ENCODE assay signal across 1 cellular context in the genomic region with DNA sequence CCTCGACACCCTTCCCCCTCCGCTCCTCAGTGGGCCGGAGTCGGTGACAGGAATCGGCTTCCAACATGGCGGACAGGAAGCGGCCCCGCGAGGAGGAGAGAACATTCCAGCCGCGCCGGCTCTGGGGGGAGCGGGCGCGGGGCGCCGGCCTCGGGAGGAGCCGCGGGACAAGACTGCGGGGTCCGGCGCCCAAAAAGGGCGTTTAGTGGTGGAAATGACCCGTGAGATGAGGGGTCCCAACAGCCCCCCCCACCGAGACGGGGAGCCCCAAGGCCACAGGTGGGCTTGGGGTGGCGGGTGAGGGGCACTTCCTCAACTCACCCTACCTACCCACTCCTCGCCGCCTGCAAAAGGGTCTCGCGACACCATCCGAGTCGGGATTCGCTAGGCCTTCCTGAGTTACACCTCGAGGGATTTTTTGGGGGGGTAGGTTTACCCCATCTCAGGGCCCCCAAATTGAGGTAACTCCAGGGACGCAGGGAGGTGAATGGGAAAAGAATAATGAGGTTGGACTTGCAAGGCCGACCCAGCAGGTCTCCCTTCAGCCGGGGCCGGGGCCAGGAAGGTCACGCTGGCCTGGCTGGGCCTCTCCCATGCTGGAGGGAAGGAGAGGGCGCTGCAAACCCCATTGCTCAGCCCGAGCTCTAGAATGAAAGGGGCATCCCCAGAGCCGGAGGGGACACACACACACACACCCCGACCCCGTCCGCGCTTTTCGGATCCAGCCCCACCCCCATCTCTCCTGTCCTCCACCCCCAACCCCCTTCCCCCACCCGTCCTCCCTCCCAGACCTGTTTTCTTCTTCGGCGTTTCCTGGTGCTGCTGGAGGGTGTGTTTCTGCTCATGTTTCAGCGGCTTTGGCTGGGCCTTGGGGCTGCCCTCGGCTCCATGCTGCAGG.
TF ChIP-seq lines count a peak whose summit lies in the region.

No MANE protein-coding gene starts in this region.

TF ChIP-seq in HepG2, 621 proteins besides CTCF, POLR2A, EP300 and RAD21 (continued from another document and continues in another):
- TF ChIP-seq, protein P1, sequence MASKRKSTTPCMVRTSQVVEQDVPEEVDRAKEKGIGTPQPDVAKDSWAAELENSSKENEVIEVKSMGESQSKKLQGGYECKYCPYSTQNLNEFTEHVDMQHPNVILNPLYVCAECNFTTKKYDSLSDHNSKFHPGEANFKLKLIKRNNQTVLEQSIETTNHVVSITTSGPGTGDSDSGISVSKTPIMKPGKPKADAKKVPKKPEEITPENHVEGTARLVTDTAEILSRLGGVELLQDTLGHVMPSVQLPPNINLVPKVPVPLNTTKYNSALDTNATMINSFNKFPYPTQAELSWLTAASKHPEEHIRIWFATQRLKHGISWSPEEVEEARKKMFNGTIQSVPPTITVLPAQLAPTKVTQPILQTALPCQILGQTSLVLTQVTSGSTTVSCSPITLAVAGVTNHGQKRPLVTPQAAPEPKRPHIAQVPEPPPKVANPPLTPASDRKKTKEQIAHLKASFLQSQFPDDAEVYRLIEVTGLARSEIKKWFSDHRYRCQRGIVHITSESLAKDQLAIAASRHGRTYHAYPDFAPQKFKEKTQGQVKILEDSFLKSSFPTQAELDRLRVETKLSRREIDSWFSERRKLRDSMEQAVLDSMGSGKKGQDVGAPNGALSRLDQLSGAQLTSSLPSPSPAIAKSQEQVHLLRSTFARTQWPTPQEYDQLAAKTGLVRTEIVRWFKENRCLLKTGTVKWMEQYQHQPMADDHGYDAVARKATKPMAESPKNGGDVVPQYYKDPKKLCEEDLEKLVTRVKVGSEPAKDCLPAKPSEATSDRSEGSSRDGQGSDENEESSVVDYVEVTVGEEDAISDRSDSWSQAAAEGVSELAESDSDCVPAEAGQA (IDR thresholded peaks at IDR 0.05; ENCODE audit: low read depth), result peak; percentile 63
- TF ChIP-seq, protein P1 (CRISPR knock-in tag; IDR thresholded peaks at IDR 0.05; ENCODE audit: borderline replicate concordance), result no peak
- no peak for TF ChIP-seq ZNF326 (CRISPR knock-in tag; IDR thresholded peaks at IDR 0.05; ENCODE audit: borderline replicate concordance)
- TF ChIP-seq, protein P2, sequence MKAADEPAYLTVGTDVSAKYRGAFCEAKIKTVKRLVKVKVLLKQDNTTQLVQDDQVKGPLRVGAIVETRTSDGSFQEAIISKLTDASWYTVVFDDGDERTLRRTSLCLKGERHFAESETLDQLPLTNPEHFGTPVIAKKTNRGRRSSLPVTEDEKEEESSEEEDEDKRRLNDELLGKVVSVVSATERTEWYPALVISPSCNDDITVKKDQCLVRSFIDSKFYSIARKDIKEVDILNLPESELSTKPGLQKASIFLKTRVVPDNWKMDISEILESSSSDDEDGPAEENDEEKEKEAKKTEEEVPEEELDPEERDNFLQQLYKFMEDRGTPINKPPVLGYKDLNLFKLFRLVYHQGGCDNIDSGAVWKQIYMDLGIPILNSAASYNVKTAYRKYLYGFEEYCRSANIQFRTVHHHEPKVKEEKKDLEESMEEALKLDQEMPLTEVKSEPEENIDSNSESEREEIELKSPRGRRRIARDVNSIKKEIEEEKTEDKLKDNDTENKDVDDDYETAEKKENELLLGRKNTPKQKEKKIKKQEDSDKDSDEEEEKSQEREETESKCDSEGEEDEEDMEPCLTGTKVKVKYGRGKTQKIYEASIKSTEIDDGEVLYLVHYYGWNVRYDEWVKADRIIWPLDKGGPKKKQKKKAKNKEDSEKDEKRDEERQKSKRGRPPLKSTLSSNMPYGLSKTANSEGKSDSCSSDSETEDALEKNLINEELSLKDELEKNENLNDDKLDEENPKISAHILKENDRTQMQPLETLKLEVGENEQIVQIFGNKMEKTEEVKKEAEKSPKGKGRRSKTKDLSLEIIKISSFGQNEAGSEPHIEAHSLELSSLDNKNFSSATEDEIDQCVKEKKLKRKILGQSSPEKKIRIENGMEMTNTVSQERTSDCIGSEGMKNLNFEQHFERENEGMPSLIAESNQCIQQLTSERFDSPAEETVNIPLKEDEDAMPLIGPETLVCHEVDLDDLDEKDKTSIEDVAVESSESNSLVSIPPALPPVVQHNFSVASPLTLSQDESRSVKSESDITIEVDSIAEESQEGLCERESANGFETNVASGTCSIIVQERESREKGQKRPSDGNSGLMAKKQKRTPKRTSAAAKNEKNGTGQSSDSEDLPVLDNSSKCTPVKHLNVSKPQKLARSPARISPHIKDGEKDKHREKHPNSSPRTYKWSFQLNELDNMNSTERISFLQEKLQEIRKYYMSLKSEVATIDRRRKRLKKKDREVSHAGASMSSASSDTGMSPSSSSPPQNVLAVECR (CRISPR knock-in tag; IDR thresholded peaks at IDR 0.05; ENCODE audit: borderline replicate concordance), result no peak
- TF ChIP-seq PCBP1 (IDR thresholded peaks at IDR 0.05; ENCODE audit: borderline replicate concordance, low read depth, low read length), result 0 out of 2 replicates have a peak, but pooled peaks have one; percentile 38
- TF ChIP-seq ARNT2 (CRISPR knock-in tag; IDR thresholded peaks at IDR 0.05; ENCODE audit: low read depth), result no peak
- TF ChIP-seq, protein P3, sequence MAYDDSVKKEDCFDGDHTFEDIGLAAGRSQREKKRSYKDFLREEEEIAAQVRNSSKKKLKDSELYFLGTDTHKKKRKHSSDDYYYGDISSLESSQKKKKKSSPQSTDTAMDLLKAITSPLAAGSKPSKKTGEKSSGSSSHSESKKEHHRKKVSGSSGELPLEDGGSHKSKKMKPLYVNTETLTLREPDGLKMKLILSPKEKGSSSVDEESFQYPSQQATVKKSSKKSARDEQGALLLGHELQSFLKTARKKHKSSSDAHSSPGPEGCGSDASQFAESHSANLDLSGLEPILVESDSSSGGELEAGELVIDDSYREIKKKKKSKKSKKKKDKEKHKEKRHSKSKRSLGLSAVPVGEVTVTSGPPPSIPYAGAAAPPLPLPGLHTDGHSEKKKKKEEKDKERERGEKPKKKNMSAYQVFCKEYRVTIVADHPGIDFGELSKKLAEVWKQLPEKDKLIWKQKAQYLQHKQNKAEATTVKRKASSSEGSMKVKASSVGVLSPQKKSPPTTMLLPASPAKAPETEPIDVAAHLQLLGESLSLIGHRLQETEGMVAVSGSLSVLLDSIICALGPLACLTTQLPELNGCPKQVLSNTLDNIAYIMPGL (CRISPR knock-in tag; IDR thresholded peaks at IDR 0.05; ENCODE audit: borderline replicate concordance in 1 of 2, low read depth in 1 of 2), result peak in 1 of 2 experiments; percentile 46; a peak in 1 of 4 replicates
- TF ChIP-seq NRL (CRISPR knock-in tag; IDR thresholded peaks at IDR 0.05; ENCODE audit: borderline replicate concordance), result no peak
- TF ChIP-seq, protein P4, sequence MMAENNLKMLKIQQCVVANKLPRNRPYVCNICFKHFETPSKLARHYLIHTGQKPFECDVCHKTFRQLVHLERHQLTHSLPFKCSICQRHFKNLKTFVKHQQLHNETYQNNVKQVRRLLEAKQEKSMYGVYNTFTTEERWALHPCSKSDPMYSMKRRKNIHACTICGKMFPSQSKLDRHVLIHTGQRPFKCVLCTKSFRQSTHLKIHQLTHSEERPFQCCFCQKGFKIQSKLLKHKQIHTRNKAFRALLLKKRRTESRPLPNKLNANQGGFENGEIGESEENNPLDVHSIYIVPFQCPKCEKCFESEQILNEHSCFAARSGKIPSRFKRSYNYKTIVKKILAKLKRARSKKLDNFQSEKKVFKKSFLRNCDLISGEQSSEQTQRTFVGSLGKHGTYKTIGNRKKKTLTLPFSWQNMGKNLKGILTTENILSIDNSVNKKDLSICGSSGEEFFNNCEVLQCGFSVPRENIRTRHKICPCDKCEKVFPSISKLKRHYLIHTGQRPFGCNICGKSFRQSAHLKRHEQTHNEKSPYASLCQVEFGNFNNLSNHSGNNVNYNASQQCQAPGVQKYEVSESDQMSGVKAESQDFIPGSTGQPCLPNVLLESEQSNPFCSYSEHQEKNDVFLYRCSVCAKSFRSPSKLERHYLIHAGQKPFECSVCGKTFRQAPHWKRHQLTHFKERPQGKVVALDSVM (CRISPR knock-in tag; IDR thresholded peaks at IDR 0.05), result no peak
- TF ChIP-seq, protein P5, sequence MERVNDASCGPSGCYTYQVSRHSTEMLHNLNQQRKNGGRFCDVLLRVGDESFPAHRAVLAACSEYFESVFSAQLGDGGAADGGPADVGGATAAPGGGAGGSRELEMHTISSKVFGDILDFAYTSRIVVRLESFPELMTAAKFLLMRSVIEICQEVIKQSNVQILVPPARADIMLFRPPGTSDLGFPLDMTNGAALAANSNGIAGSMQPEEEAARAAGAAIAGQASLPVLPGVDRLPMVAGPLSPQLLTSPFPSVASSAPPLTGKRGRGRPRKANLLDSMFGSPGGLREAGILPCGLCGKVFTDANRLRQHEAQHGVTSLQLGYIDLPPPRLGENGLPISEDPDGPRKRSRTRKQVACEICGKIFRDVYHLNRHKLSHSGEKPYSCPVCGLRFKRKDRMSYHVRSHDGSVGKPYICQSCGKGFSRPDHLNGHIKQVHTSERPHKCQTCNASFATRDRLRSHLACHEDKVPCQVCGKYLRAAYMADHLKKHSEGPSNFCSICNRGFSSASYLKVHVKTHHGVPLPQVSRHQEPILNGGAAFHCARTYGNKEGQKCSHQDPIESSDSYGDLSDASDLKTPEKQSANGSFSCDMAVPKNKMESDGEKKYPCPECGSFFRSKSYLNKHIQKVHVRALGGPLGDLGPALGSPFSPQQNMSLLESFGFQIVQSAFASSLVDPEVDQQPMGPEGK (CRISPR knock-in tag; IDR thresholded peaks at IDR 0.05), result peak; percentile 68
- TF ChIP-seq TARDBP (CRISPR knock-in tag; IDR thresholded peaks at IDR 0.05), result no peak
- TF ChIP-seq, protein P6, sequence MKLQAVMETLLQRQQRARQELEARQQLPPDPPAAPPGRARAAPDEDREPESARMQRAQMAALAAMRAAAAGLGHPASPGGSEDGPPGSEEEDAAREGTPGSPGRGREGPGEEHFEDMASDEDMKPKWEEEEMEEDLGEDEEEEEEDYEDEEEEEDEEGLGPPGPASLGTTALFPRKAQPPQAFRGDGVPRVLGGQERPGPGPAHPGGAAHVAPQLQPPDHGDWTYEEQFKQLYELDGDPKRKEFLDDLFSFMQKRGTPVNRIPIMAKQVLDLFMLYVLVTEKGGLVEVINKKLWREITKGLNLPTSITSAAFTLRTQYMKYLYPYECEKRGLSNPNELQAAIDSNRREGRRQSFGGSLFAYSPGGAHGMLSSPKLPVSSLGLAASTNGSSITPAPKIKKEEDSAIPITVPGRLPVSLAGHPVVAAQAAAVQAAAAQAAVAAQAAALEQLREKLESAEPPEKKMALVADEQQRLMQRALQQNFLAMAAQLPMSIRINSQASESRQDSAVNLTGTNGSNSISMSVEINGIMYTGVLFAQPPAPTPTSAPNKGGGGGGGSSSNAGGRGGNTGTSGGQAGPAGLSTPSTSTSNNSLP (IDR thresholded peaks at IDR 0.05; ENCODE audit: low read depth, low read length), result no peak
- no peak for TF ChIP-seq SP4 (CRISPR knock-in tag; IDR thresholded peaks at IDR 0.05)
- TF ChIP-seq, protein P7, sequence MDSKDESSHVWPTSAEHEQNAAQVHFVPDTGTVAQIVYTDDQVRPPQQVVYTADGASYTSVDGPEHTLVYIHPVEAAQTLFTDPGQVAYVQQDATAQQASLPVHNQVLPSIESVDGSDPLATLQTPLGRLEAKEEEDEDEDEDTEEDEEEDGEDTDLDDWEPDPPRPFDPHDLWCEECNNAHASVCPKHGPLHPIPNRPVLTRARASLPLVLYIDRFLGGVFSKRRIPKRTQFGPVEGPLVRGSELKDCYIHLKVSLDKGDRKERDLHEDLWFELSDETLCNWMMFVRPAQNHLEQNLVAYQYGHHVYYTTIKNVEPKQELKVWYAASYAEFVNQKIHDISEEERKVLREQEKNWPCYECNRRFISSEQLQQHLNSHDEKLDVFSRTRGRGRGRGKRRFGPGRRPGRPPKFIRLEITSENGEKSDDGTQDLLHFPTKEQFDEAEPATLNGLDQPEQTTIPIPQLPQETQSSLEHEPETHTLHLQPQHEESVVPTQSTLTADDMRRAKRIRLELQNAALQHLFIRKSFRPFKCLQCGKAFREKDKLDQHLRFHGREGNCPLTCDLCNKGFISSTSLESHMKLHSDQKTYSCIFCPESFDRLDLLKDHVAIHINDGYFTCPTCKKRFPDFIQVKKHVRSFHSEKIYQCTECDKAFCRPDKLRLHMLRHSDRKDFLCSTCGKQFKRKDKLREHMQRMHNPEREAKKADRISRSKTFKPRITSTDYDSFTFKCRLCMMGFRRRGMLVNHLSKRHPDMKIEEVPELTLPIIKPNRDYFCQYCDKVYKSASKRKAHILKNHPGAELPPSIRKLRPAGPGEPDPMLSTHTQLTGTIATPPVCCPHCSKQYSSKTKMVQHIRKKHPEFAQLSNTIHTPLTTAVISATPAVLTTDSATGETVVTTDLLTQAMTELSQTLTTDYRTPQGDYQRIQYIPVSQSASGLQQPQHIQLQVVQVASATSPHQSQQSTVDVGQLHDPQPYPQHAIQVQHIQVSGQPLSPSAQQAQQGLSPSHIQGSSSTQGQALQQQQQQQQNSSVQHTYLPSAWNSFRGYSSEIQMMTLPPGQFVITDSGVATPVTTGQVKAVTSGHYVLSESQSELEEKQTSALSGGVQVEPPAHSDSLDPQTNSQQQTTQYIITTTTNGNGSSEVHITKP (CRISPR knock-in tag; IDR thresholded peaks at IDR 0.05; ENCODE audit: low read depth), result 0 out of 2 replicates have a peak, but pooled peaks have one; percentile 20
- TF ChIP-seq, protein P8, sequence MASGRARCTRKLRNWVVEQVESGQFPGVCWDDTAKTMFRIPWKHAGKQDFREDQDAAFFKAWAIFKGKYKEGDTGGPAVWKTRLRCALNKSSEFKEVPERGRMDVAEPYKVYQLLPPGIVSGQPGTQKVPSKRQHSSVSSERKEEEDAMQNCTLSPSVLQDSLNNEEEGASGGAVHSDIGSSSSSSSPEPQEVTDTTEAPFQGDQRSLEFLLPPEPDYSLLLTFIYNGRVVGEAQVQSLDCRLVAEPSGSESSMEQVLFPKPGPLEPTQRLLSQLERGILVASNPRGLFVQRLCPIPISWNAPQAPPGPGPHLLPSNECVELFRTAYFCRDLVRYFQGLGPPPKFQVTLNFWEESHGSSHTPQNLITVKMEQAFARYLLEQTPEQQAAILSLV (CRISPR knock-in tag; IDR thresholded peaks at IDR 0.05; ENCODE audit: borderline replicate concordance), result peak; percentile 38; the same call in 1 of the 2 replicates
- TF ChIP-seq, protein P9, sequence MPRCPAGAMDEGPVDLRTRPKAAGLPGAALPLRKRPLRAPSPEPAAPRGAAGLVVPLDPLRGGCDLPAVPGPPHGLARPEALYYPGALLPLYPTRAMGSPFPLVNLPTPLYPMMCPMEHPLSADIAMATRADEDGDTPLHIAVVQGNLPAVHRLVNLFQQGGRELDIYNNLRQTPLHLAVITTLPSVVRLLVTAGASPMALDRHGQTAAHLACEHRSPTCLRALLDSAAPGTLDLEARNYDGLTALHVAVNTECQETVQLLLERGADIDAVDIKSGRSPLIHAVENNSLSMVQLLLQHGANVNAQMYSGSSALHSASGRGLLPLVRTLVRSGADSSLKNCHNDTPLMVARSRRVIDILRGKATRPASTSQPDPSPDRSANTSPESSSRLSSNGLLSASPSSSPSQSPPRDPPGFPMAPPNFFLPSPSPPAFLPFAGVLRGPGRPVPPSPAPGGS (CRISPR knock-in tag; IDR thresholded peaks at IDR 0.05), result no peak
- no peak for TF ChIP-seq TSC22D2 (CRISPR knock-in tag; IDR thresholded peaks at IDR 0.05; ENCODE audit: borderline replicate concordance)
